8 cellular contexts compared by ENCODE assay signal in the genomic region with DNA sequence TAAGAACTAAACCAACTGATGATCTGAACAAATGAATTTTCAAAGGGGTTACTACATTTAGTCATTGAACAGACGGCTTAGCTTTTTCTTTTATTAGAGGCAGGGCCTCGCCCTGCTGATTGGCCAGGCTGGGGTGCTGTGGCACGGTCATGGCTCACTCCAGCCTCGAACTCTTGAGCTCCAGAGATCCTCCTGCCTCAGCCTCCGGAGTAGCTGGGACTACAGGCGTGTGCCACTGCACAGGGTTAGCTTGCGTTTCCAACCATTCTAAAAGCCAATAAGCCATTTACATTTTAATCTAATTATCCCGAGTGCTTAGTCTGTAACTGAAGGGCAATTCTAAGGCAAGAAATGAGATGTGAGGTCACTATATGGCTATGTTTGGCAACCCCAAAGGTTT. TPM values are rescaled to one million over a fixed set of nuclear protein-coding genes. Genes with fewer than 3 reads are reported as not detected.
A peak's percentile ranks its signal among the peaks of the same experiment; 100 is the strongest.
DNase-seq lines count a peak whose midpoint lies in the region; ATAC-seq, FAIRE-seq and TF ChIP-seq lines count a peak whose summit lies in the region.

No MANE protein-coding gene starts in this region.

- peak overlapping the region; percentile 89 for H3K4me2 ChIP-seq in Karpas-422 (ENCODE audit: low read depth, low read length, poor library complexity, severe bottlenecking)
- peak overlapping the region; percentile 97 for H3K4me2 ChIP-seq in astrocyte (ENCODE audit: low read length)

- DNase-seq in BE2C (no peak), Karpas-422 (peak; percentile 64), astrocyte (ENCODE audit: low read depth) (no peak), right lobe of liver (no peak), type B pancreatic cell (ENCODE audit: extremely low spot score, unreplicated experiment) (no peak), iPS-NIHi7 (ENCODE audit: extremely low spot score) (no peak), DMS153 (lab: John Stamatoyannopoulos, UW) (no peak)

- H2AFZ ChIP-seq in Karpas-422 (ENCODE audit: low read length): 0 out of 2 replicates have a peak overlapping the region, but pooled peaks have one; percentile 10
- H2AFZ ChIP-seq in astrocyte (ENCODE audit: low read depth, low read length): peak overlapping the region; percentile 20

- no peak for TF ChIP-seq POLR2A in right lobe of liver (IDR thresholded peaks at IDR 0.05)

- H3K36me3 ChIP-seq in BE2C: no peaks in the 10 kb centered on the region
- no peaks in the 10 kb centered on the region; the same call in 1 of the 2 replicates for H3K36me3 ChIP-seq in Karpas-422 (ENCODE audit: insufficient read depth, low read length)
- H3K36me3 ChIP-seq in astrocyte (ENCODE audit: insufficient read depth, low read length): no peaks in the 10 kb centered on the region
- H3K36me3 ChIP-seq in right lobe of liver: no peaks in the 10 kb centered on the region

- no peak for ATAC-seq in right lobe of liver
- ATAC-seq in GM19023 (IDR thresholded peaks at IDR 0.05; ENCODE audit: unreplicated experiment): no peak

- H3K27ac Mint-ChIP-seq in astrocyte (ENCODE audit: unreplicated experiment) (peak overlapping the region; percentile 100), type B pancreatic cell (peak overlapping the region; percentile 99)

- no peaks in the 10 kb centered on the region for H3K9me2 ChIP-seq in Karpas-422 (replicated peaks; ENCODE audit: insufficient read depth, low read length)

- WGBS in right lobe of liver (ENCODE audit: insufficient coverage, low coverage, low lambda C conversion rate, missing lambda C conversion rate): 53% methylated on average over 8 of the region's 8 CpGs

- peaks cover 5% of the 10 kb centered on the region for H3K36me3 Mint-ChIP-seq in astrocyte (ENCODE audit: low read depth, unreplicated experiment)
- peaks cover 11% of the 10 kb centered on the region for H3K36me3 Mint-ChIP-seq in type B pancreatic cell

- H3K4me3 Mint-ChIP-seq in astrocyte (ENCODE audit: unreplicated experiment): peak overlapping the region; percentile 99
- H3K4me3 Mint-ChIP-seq in type B pancreatic cell: peak overlapping the region; percentile 98

- no peaks in the 10 kb centered on the region for H3K27me3 ChIP-seq in BE2C
- H3K27me3 ChIP-seq in Karpas-422 (ENCODE audit: low read length): no peaks in the 10 kb centered on the region
- H3K27me3 ChIP-seq in astrocyte (ENCODE audit: insufficient read depth, low read length): no peaks in the 10 kb centered on the region
- H3K27me3 ChIP-seq in right lobe of liver: no peaks in the 10 kb centered on the region

- peak overlapping the region; percentile 69 for H3K4me3 ChIP-seq in BE2C (ENCODE audit: low read depth, low read length)
- H3K4me3 ChIP-seq in Karpas-422 (ENCODE audit: low read length): peak overlapping the region; percentile 80
- H3K4me3 ChIP-seq in astrocyte (ENCODE audit: insufficient read depth, low read depth, low read length): peak overlapping the region; percentile 93
- H3K4me3 ChIP-seq in right lobe of liver: peak overlapping the region; percentile 59 to 92 (median 77)

- H4K20me1 ChIP-seq in Karpas-422 (ENCODE audit: insufficient read depth, low read depth, low read length) (peaks cover 17% of the 10 kb centered on the region), astrocyte (ENCODE audit: insufficient read depth, low read length) (peaks cover 21% of the 10 kb centered on the region)

- intact Hi-C loops in right lobe of liver (cut with DNase I): no loop called here

- H3K4me1 Mint-ChIP-seq in astrocyte (ENCODE audit: low read depth, unreplicated experiment) (peaks cover 5% of the 10 kb centered on the region), type B pancreatic cell (ENCODE audit: unreplicated experiment) (peaks cover 17% of the 10 kb centered on the region)

- H3K27ac ChIP-seq in Karpas-422 (ENCODE audit: low read length) (peak overlapping the region; percentile 90), astrocyte (ENCODE audit: low read depth, low read length) (peak overlapping the region; percentile 93), right lobe of liver (peak overlapping the region; percentile 96 to 99 (median 98))

- H3K9ac ChIP-seq in Karpas-422 (ENCODE audit: low read length): peak overlapping the region; percentile 91
- peak overlapping the region; percentile 96 for H3K9ac ChIP-seq in astrocyte (ENCODE audit: low read length)

- no peaks in the 10 kb centered on the region for H3K4me1 ChIP-seq in BE2C
- peaks cover 20% of the 10 kb centered on the region for H3K4me1 ChIP-seq in Karpas-422 (ENCODE audit: low read length)
- peaks cover 4% of the 10 kb centered on the region for H3K4me1 ChIP-seq in astrocyte (ENCODE audit: insufficient read depth, low read length)
- H3K4me1 ChIP-seq in right lobe of liver: peaks cover 0 to 16% (median 0%) of the 10 kb centered on the region in 4 donors

- no peak for FAIRE-seq in astrocyte (lab: Jason Lieb, UNC)

- H3K9me3 Mint-ChIP-seq in astrocyte (ENCODE audit: unreplicated experiment): peaks cover 2% of the 10 kb centered on the region
- no peaks in the 10 kb centered on the region for H3K9me3 Mint-ChIP-seq in type B pancreatic cell

- H3K9me3 ChIP-seq in BE2C: no peaks in the 10 kb centered on the region
- no peaks in the 10 kb centered on the region for H3K9me3 ChIP-seq in Karpas-422 (ENCODE audit: low read length)
- no peaks in the 10 kb centered on the region for H3K9me3 ChIP-seq in astrocyte (ENCODE audit: insufficient read depth, low read depth, low read length)
- no peaks in the 10 kb centered on the region for H3K9me3 ChIP-seq in right lobe of liver

- peaks cover 38% of the 10 kb centered on the region for H3K79me2 ChIP-seq in Karpas-422 (ENCODE audit: low read length)
- peaks cover 35% of the 10 kb centered on the region for H3K79me2 ChIP-seq in astrocyte (ENCODE audit: insufficient read depth, low read length)

- no peak for TF ChIP-seq CTCF in BE2C (IDR thresholded peaks at IDR 0.05; ENCODE audit: low read depth, low read length)
- no peak for TF ChIP-seq CTCF in astrocyte (IDR thresholded peaks at IDR 0.05; ENCODE audit: insufficient read depth, low read depth, low read length)
- TF ChIP-seq CTCF in right lobe of liver (IDR thresholded peaks at IDR 0.05): no peak
- no peak for TF ChIP-seq CTCF in type B pancreatic cell (conservative IDR thresholded peaks at IDR 0.05)

- H3K27me3 Mint-ChIP-seq in astrocyte (ENCODE audit: low read depth, unreplicated experiment): no peaks in the 10 kb centered on the region
- H3K27me3 Mint-ChIP-seq in type B pancreatic cell: no peaks in the 10 kb centered on the region

RNA-seq across cellular contexts. Expression of gene CDK13, which starts 1.7 kb away (rescaled TPM):
- 18.6 TPM for polyA plus RNA-seq in BE2C (2012; ENCODE audit: insufficient read depth, insufficient read length, low read depth)
- 64.6 and 81.1 TPM in 2 replicates for total RNA-seq in Karpas-422 (2014; rRNA removed; shearing (Covaris generic); ENCODE audit: low replicate concordance)
- total RNA-seq in astrocyte (43.7 and 45.3 TPM in 2 replicates), right lobe of liver (10 to 100 TPM; 21.2 to 35.2 (median 27.1) TPM), type B pancreatic cell (ENCODE audit: low replicate concordance) (49.3 and 57.6 TPM in 2 replicates)
